Comparison of ENCODE assay signal across 1 cellular context in genomic region chr13:95704510-95704909, GRCh38.
TF ChIP-seq lines count a peak whose summit lies in the region.

No MANE protein-coding gene starts in this region.

TF ChIP-seq in GM23338, 12 proteins besides CTCF, POLR2A, EP300 and RAD21 (continued from another document):
- TF ChIP-seq REST (IDR thresholded peaks at IDR 0.05; ENCODE audit: unreplicated experiment): no peak
